1 cellular context compared by ENCODE assay signal in genomic region chr7:6482743-6483119, GRCh38.
TF ChIP-seq lines count a peak whose summit lies in the region.

No MANE protein-coding gene starts in this region.

TF ChIP-seq in K562, 482 proteins besides CTCF, POLR2A, EP300 and RAD21 (continued from another document):
- TF ChIP-seq ZBTB40 (IDR thresholded peaks at IDR 0.05): peak; percentile 51; the same call in 1 of the 2 replicates
- no peak for TF ChIP-seq ZBTB40 (CRISPR knock-in tag; IDR thresholded peaks at IDR 0.05)
- TF ChIP-seq TAF9B (IDR thresholded peaks at IDR 0.05; ENCODE audit: partially characterized antibody): no peak
- TF ChIP-seq ZEB2 (IDR thresholded peaks at IDR 0.05): 0 out of 2 replicates have a peak, but pooled peaks have one; percentile 36
- TF ChIP-seq POLR2AphosphoS5 (IDR thresholded peaks at IDR 0.05; ENCODE audit: control insufficient read depth, insufficient read depth, low read depth, low read length): no peak
- TF ChIP-seq HNRNPLL (IDR thresholded peaks at IDR 0.05; ENCODE audit: low read depth, low read length, poor library complexity, severe bottlenecking): no peak
- TF ChIP-seq ETV6 (IDR thresholded peaks at IDR 0.05; ENCODE audit: borderline replicate concordance in 1 of 2, low read depth in 2 of 2, low read length in 1 of 2): no peak
- TF ChIP-seq ETV6 (CRISPR knock-in tag; IDR thresholded peaks at IDR 0.05; ENCODE audit: borderline replicate concordance): no peak
- TF ChIP-seq, protein P1, sequence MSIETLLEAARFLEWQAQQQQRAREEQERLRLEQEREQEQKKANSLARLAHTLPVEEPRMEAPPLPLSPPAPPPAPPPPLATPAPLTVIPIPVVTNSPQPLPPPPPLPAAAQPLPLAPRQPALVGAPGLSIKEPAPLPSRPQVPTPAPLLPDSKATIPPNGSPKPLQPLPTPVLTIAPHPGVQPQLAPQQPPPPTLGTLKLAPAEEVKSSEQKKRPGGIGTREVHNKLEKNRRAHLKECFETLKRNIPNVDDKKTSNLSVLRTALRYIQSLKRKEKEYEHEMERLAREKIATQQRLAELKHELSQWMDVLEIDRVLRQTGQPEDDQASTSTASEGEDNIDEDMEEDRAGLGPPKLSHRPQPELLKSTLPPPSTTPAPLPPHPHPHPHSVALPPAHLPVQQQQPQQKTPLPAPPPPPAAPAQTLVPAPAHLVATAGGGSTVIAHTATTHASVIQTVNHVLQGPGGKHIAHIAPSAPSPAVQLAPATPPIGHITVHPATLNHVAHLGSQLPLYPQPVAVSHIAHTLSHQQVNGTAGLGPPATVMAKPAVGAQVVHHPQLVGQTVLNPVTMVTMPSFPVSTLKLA (conservative IDR thresholded peaks at IDR 0.05): no peak
- no peak for TF ChIP-seq PRDM10 (IDR thresholded peaks at IDR 0.05; ENCODE audit: partially characterized antibody)
- no peak for TF ChIP-seq KAT7 (CRISPR knock-in tag; IDR thresholded peaks at IDR 0.05; ENCODE audit: borderline replicate concordance)
- TF ChIP-seq THRB (CRISPR knock-in tag; conservative IDR thresholded peaks at IDR 0.05): no peak
- 0 out of 2 replicates have a peak, but pooled peaks have one; percentile 18 for TF ChIP-seq GATA2 (CRISPR knock-in tag; IDR thresholded peaks at IDR 0.05)
- TF ChIP-seq ZNF316 (IDR thresholded peaks at IDR 0.05): no peak
- no peak for TF ChIP-seq MYNN (IDR thresholded peaks at IDR 0.05)
- no peak for TF ChIP-seq MYNN (CRISPR knock-in tag; IDR thresholded peaks at IDR 0.05)
- TF ChIP-seq MTA1 (IDR thresholded peaks at IDR 0.05; ENCODE audit: borderline replicate concordance): no peak
- no peak for TF ChIP-seq MYBL2 (IDR thresholded peaks at IDR 0.05; ENCODE audit: low read depth)
- no peak for TF ChIP-seq MYBL2 (CRISPR knock-in tag; IDR thresholded peaks at IDR 0.05; ENCODE audit: borderline replicate concordance)
- TF ChIP-seq, protein P2, sequence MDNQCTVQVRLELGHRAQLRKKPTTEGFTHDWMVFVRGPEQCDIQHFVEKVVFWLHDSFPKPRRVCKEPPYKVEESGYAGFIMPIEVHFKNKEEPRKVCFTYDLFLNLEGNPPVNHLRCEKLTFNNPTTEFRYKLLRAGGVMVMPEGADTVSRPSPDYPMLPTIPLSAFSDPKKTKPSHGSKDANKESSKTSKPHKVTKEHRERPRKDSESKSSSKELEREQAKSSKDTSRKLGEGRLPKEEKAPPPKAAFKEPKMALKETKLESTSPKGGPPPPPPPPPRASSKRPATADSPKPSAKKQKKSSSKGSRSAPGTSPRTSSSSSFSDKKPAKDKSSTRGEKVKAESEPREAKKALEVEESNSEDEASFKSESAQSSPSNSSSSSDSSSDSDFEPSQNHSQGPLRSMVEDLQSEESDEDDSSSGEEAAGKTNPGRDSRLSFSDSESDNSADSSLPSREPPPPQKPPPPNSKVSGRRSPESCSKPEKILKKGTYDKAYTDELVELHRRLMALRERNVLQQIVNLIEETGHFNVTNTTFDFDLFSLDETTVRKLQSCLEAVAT (IDR thresholded peaks at IDR 0.05): 0 out of 4 replicates have a peak, but pooled peaks of 1 of the 2 experiments have one; percentile 33
- TF ChIP-seq NR0B1 (IDR thresholded peaks at IDR 0.05; ENCODE audit: partially characterized antibody): no peak
- TF ChIP-seq SRF (CRISPR knock-in tag; IDR thresholded peaks at IDR 0.05): no peak
- no peak for TF ChIP-seq KLF1 (tag; IDR thresholded peaks at IDR 0.05)
- no peak for TF ChIP-seq ADNP (tag; IDR thresholded peaks at IDR 0.05)
- TF ChIP-seq TFAM (CRISPR knock-in tag; conservative IDR thresholded peaks at IDR 0.05): no peak
- TF ChIP-seq USF1 (CRISPR knock-in tag; IDR thresholded peaks at IDR 0.05): no peak
- TF ChIP-seq E2F4 (CRISPR knock-in tag; IDR thresholded peaks at IDR 0.05; ENCODE audit: low read depth): no peak
- TF ChIP-seq U2AF1 (optimal IDR thresholded peaks at IDR 0.05; ENCODE audit: low read depth, low read length): no peak
- TF ChIP-seq KAT8 (IDR thresholded peaks at IDR 0.05; ENCODE audit: low read depth): no peak
